Comparison of ENCODE assay signal across 1 cellular context in the genomic region with DNA sequence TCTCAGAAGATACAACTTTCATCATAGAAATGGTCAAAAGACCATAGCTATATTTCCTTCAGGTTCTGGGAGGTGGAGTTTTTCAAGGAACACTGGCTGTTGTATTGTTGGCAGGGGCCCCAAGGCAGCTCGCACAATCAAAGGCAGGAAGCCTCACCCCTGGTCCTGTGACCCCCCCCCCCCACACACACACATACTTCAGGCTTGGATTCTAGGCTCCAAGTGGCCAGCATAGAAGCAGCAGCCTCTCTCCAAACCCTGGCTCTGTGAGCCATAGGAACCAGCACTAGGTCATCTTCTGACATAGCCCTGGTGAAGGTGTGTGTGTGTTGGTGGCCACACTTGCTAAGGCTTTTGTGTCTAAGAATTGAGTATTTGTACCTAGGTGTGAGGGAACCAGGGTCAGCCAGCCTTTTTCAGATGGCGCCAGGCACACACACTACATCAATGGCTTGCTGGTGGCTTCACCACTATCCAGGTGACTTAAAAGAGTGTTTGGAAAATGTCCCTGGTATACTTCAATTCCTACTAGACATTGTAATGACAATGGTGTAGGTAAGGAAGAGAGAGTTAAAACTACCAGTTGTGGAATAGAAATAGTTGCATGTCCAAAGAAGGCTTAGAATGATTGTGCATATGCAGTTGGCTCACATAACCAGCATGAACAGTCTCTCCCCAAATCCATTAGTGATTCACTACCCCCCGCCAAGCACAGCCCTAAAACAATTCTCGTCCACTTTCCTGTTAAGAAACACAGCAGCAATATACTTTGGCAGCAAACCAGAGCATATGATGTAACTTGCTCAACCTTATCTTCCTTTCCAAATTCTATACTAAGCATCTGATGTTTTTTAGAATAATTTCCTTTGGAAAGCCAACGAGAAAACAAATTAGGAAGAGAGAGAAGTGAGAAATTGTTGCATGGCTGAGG.
TF ChIP-seq lines count a peak whose summit lies in the region.

No MANE protein-coding gene starts in this region.

TF ChIP-seq in K562, 482 proteins besides CTCF, POLR2A, EP300 and RAD21 (continued from another document):
- TF ChIP-seq, protein P1, sequence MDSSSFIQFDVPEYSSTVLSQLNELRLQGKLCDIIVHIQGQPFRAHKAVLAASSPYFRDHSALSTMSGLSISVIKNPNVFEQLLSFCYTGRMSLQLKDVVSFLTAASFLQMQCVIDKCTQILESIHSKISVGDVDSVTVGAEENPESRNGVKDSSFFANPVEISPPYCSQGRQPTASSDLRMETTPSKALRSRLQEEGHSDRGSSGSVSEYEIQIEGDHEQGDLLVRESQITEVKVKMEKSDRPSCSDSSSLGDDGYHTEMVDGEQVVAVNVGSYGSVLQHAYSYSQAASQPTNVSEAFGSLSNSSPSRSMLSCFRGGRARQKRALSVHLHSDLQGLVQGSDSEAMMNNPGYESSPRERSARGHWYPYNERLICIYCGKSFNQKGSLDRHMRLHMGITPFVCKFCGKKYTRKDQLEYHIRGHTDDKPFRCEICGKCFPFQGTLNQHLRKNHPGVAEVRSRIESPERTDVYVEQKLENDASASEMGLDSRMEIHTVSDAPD (CRISPR knock-in tag; IDR thresholded peaks at IDR 0.05): no peak
